ENCODE assay signal across 15 cellular contexts in the genomic region with DNA sequence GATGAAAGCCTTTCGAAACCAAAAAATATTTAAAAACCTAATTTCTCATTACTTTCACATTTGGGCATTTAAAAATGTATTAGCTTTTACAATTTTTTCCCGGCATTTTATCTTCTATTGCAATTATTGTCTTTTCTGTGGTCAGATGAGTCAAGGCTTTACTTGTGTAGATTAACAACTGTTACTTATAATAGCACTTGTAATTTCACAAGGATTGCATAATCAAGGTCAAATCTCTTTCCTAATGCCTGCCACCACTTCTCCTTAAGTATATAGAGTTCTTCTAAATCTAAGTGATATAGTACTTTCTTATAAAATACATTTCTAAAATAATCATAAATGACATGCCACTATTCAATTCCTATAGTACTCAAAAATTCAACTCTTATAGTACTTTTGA.
DNase-seq lines count a peak whose midpoint lies in the region; ATAC-seq, FAIRE-seq and TF ChIP-seq lines count a peak whose summit lies in the region.
"Had no signal": no experiment of that assay in that cellular context is flagged by ENCODE, and none has a peak within 500 bp of the region (broad histone marks: within the 10 kb centered on the region; RNA-seq: fewer than 3 reads in every experiment).

No MANE protein-coding gene starts in this region.

- H3K9me3 ChIP-seq in kidney (ENCODE audit: control insufficient read depth in 1 of 2, low read length in 2 of 2) (peaks cover 0 to 4% of the 10 kb centered on the region in 2 donors), gastroesophageal sphincter (no peaks in the 10 kb centered on the region)
- H3K9me3 ChIP-seq: psoas muscle, thyroid gland had no signal

- WGBS in gastroesophageal sphincter (ENCODE audit: low coverage in 1 of 2), 2 donors = 30 to 42% methylated on average over 2 of the region's 2 CpGs

- no peak for TF ChIP-seq POLR2A in gastroesophageal sphincter (IDR thresholded peaks at IDR 0.05)

- H3K27me3 ChIP-seq in gastroesophageal sphincter = no peaks in the 10 kb centered on the region
- H3K27me3 ChIP-seq: BLaER1 treated with 17β-estradiol and CSF1 and Interleukin-3, amounts not matched to agents 10 nM and 100 nM; thyroid gland had no signal

- H3K9ac ChIP-seq in kidney (ENCODE audit: low read length in 2 of 2) = no peak overlapping the region
- H3K9ac ChIP-seq: BLaER1 treated with 17β-estradiol and CSF1 and Interleukin-3, amounts not matched to agents 10 nM and 100 nM had no signal

- no peak for ATAC-seq in gastroesophageal sphincter
- ATAC-seq in HG03469 (IDR thresholded peaks at IDR 0.05; ENCODE audit: unreplicated experiment) = no peak

- intact Hi-C loops in kidney (cut with DNase I) = no loop called here

- TF ChIP-seq CTCF in kidney (IDR thresholded peaks at IDR 0.05; ENCODE audit: borderline replicate concordance, extremely low read depth, insufficient read depth) = no peak
- TF ChIP-seq CTCF in gastroesophageal sphincter (IDR thresholded peaks at IDR 0.05) = no peak

- DNase-seq in AG08395 (ENCODE audit: low spot score) (peak; percentile 49), LHCN-M2 (ENCODE audit: low read depth) (peak; percentile 77), amniotic epithelial cell (ENCODE audit: low read depth) (peak; percentile 92), kidney (no peak), NCI-H2227 (lab: John Stamatoyannopoulos, UW; ENCODE audit: unreplicated experiment) (no peak), iPS-NIHi11 (ENCODE audit: low spot score) (no peak)
- DNase-seq: activated CD4-positive, CD25-positive, alpha-beta regulatory T cell treated with anti-CD3 and anti-CD28 coated beads, Interleukin-2, amount 50 U/mL, for 72 hours; activated T-cell treated with anti-CD3 and anti-CD28 coated beads, Interleukin-2, amount 50 U/mL, for 24 hours; caudate nucleus; mesendoderm; psoas muscle; thyroid gland had no signal

- H3K36me3 ChIP-seq in kidney (ENCODE audit: control insufficient read depth in 1 of 2, insufficient read depth in 2 of 2, low read length in 2 of 2) (no peaks in the 10 kb centered on the region), gastroesophageal sphincter (no peaks in the 10 kb centered on the region)
- H3K36me3 ChIP-seq: thyroid gland had no signal

- H3K4me3 ChIP-seq in kidney (ENCODE audit: low read length in 2 of 2) (no peak overlapping the region), gastroesophageal sphincter (no peak overlapping the region)
- H3K4me3 ChIP-seq: BLaER1 treated with 17β-estradiol and CSF1 and Interleukin-3, amounts not matched to agents 10 nM and 100 nM; psoas muscle; thyroid gland had no signal

- H3K4me1 ChIP-seq in kidney (ENCODE audit: control insufficient read depth in 1 of 2, insufficient read depth in 1 of 2, low read depth in 1 of 2, low read length in 2 of 2) (no peaks in the 10 kb centered on the region), gastroesophageal sphincter (peaks cover 0 to 10% (median 0%) of the 10 kb centered on the region in 3 donors)
- H3K4me1 ChIP-seq: thyroid gland had no signal

- peak; percentile 25 for FAIRE-seq in kidney (lab: Jason Lieb, UNC)

- no peak for TF ChIP-seq EP300 in gastroesophageal sphincter (IDR thresholded peaks at IDR 0.05)

- no peak overlapping the region for H3K27ac ChIP-seq in kidney (ENCODE audit: low read depth in 2 of 2, low read length in 2 of 2)
- no peak overlapping the region for H3K27ac ChIP-seq in gastroesophageal sphincter
- H3K27ac ChIP-seq: psoas muscle, thyroid gland had no signal

Comparison
In these comparisons a context has a peak if more than half of its experiments do, and no peak if none do; other contexts are left out.
1. DNase-seq: peak in AG08395 (single experiment), LHCN-M2 (single experiment) and amniotic epithelial cell (single experiment); none in kidney (single experiment), NCI-H2227 (single experiment) and iPS-NIHi11 (single experiment).